In the genomic region with DNA sequence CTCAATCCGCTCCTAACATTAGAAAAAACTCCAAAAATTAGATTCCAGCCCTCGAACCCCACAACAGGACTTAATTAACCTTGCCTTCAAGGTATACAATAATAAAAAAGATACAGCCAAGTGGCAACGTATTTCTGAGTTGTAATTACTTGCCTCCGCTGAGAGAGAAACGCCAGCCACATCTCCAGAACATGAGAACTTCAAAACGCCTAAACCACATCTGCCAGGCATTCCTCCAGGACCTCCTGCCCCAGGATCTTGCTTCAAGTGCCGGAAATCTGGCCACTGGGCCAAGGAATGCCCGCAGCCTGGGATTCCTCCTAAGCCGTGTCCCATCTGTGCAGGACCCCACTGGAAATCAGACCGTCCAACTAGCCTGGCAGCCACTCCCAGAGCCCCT, we compare ENCODE assay signal across 17 cellular contexts. TPM values are rescaled to one million over a fixed set of nuclear protein-coding genes. Genes with fewer than 3 reads are reported as not detected.
"Had no signal": no experiment of that assay in that cellular context is flagged by ENCODE, and none has a peak within 500 bp of the region (broad histone marks: within the 10 kb centered on the region; RNA-seq: fewer than 3 reads in every experiment).

No MANE protein-coding gene starts in this region.

RNA-seq across cellular contexts. Expression of gene FUT3, which starts 2.9 kb away (rescaled TPM):
- total RNA-seq: activated B cell treated with CpG ODN at 0.5 μM for 24 hours; activated CD4-positive, alpha-beta memory T cell treated with anti-CD3 and anti-CD28 coated beads for 36 hours; activated CD4-positive, alpha-beta T cell treated with anti-CD3 and anti-CD28 coated beads, Interleukin-2, amount 10 ng/mL, durations not matched to agents 24 days and 14 days; activated CD8-positive, alpha-beta memory T cell treated with anti-CD3 and anti-CD28 coated beads for 36 hours; activated CD8-positive, alpha-beta T cell treated with anti-CD3 and anti-CD28 coated beads for 36 hours; activated naive CD4-positive, alpha-beta T cell treated with anti-CD3 and anti-CD28 coated beads for 36 hours; activated naive CD8-positive, alpha-beta T cell treated with anti-CD3 and anti-CD28 coated beads for 36 hours; activated T-helper 1 cell treated with anti-CD3 and anti-CD28 coated beads, Interleukin-12 subunit alpha, Interleukin-12 subunit beta, Interleukin-2, Interleukin-4 antibody, amounts not matched to agents 30 ng/mL and 10 ng/mL and 1 ng/mL, durations not matched to agents 14 hours and 24 hours and 36 hours; aorta; cardiac septum; T-helper 2 cell treated with Interferon-gamma antibody and Interleukin-4, amounts not matched to agents 100 ng/mL and 5 ng/mL, for 36 hours had no signal

RNA-seq across cellular contexts. Expression of gene FUT6, which starts 14.6 kb away (rescaled TPM):
- total RNA-seq: activated B cell treated with CpG ODN at 0.5 μM for 24 hours; activated CD4-positive, alpha-beta memory T cell treated with anti-CD3 and anti-CD28 coated beads for 36 hours; activated CD4-positive, alpha-beta T cell treated with anti-CD3 and anti-CD28 coated beads, Interleukin-2, amount 10 ng/mL, durations not matched to agents 24 days and 14 days; activated CD8-positive, alpha-beta memory T cell treated with anti-CD3 and anti-CD28 coated beads for 36 hours; activated CD8-positive, alpha-beta T cell treated with anti-CD3 and anti-CD28 coated beads for 36 hours; activated naive CD4-positive, alpha-beta T cell treated with anti-CD3 and anti-CD28 coated beads for 36 hours; activated naive CD8-positive, alpha-beta T cell treated with anti-CD3 and anti-CD28 coated beads for 36 hours; activated T-cell treated with anti-CD3 and anti-CD28 coated beads, Interleukin-2, amount 50 U/mL, for 4 hours; activated T-helper 1 cell treated with anti-CD3 and anti-CD28 coated beads, Interleukin-12 subunit alpha, Interleukin-12 subunit beta, Interleukin-2, Interleukin-4 antibody, amounts not matched to agents 30 ng/mL and 10 ng/mL and 1 ng/mL, durations not matched to agents 14 hours and 24 hours and 36 hours; activated T-helper 17 cell treated with anti-CD3 and anti-CD28 coated beads, Interleukin-2, amount 50 U/mL, for 72 hours; adrenal gland; aorta; cardiac septum; cerebellum; T-helper 2 cell treated with Interferon-gamma antibody and Interleukin-4, amounts not matched to agents 100 ng/mL and 5 ng/mL, for 36 hours had no signal

RNA-seq across cellular contexts. Expression of gene FUT5, which starts 16.2 kb away (rescaled TPM):
- total RNA-seq: activated B cell treated with CpG ODN at 0.5 μM for 24 hours; activated CD4-positive, alpha-beta T cell treated with anti-CD3 and anti-CD28 coated beads, Interleukin-2, amount 10 ng/mL, durations not matched to agents 24 days and 14 days; activated CD8-positive, alpha-beta memory T cell treated with anti-CD3 and anti-CD28 coated beads for 36 hours; activated CD8-positive, alpha-beta T cell treated with anti-CD3 and anti-CD28 coated beads for 36 hours; activated naive CD8-positive, alpha-beta T cell treated with anti-CD3 and anti-CD28 coated beads for 36 hours; activated T-cell treated with anti-CD3 and anti-CD28 coated beads, Interleukin-2, amount 50 U/mL, for 4 hours; activated T-helper 1 cell treated with anti-CD3 and anti-CD28 coated beads, Interleukin-12 subunit alpha, Interleukin-12 subunit beta, Interleukin-2, Interleukin-4 antibody, amounts not matched to agents 30 ng/mL and 10 ng/mL and 1 ng/mL, durations not matched to agents 14 hours and 24 hours and 36 hours; adrenal gland; aorta; body of pancreas; breast epithelium; cardiac septum; cerebellum; T-helper 2 cell treated with Interferon-gamma antibody and Interleukin-4, amounts not matched to agents 100 ng/mL and 5 ng/mL, for 36 hours had no signal

RNA-seq across cellular contexts. Expression of gene NRTN, which starts 49.3 kb away (rescaled TPM):
- total RNA-seq: aorta, cerebellum had no signal
